Comparison of ENCODE assay signal across 16 cellular contexts in the genomic region with DNA sequence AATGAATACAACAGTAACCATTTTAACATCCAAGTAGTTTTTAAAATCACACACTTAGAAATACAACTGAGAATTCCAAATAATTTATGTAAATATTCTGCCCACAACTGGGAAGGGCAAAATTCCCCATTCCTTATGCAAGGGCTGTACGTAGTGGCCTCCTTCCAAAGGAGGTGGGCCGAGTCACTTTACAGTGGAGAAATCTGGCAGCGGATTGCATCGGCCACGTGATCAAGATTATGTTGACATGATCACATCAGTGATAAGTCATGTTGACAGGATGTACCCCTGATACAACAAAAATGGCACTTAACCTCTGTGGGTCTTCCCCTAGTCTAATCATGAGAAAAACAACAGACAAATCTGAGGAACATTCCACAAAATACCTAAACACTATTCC.
DNase-seq lines count a peak whose midpoint lies in the region; TF ChIP-seq lines count a peak whose summit lies in the region.
"Had no signal": no experiment of that assay in that cellular context is flagged by ENCODE, and none has a peak within 500 bp of the region (broad histone marks: within the 10 kb centered on the region; RNA-seq: fewer than 3 reads in every experiment).

No MANE protein-coding gene starts in this region.

- peaks cover 41% of the 10 kb centered on the region for H3K4me1 ChIP-seq in mesodermal cell (ENCODE audit: control insufficient read depth, insufficient read depth, low read length, poor library complexity, severe bottlenecking)
- H3K4me1 ChIP-seq: Peyer's patch had no signal

- 60 to 73% methylated on average over 5 of the region's 5 CpGs for whole genome bisulfite sequencing in mesodermal cell (ENCODE audit: insufficient coverage in 2 of 2), 2 experiments

- H3K9me3 ChIP-seq in mesodermal cell (ENCODE audit: control insufficient read depth, low read length), result peaks cover 3% of the 10 kb centered on the region
- H3K9me3 ChIP-seq: Peyer's patch had no signal

- DNase-seq in EL, result peak; percentile 65
- peak; percentile 3 for DNase-seq in NCI-H226
- DNase-seq in dorsolateral prefrontal cortex, result no peak
- DNase-seq in mesothelial cell of epicardium (ENCODE audit: low spot score in 2 of 2, unreplicated experiment in 2 of 2), result no peak
- DNase-seq in progenitor cell of endocrine pancreas (ENCODE audit: low spot score, unreplicated experiment), result no peak
- DNase-seq in HuH-7.5 (ENCODE audit: low spot score), result no peak
- DNase-seq in inferior parietal cortex (ENCODE audit: extremely low spot score), result no peak
- DNase-seq: activated T-cell treated with anti-CD3 and anti-CD28 coated beads, Interleukin-2, amount 50 U/mL, for 72 hours; CD4-positive, alpha-beta memory T cell; cortex of kidney; natural killer cell; NCI-H1930; Peyer's patch; stimulated activated CD4-positive, alpha-beta T cell treated with anti-CD3 and anti-CD28 coated beads, Interleukin-1b, Interleukin-23, amount 100 ng/mL, for 48 hours had no signal

- H3K4me3 ChIP-seq in dorsolateral prefrontal cortex (peak overlapping the region in 7 of 59 donors; percentile 2 to 25 (median 16)), mesodermal cell (ENCODE audit: extremely low read depth, insufficient read depth, low read length, poor library complexity, severe bottlenecking) (no peak overlapping the region)
- H3K4me3 ChIP-seq: Peyer's patch had no signal

- intact Hi-C loops in dorsolateral prefrontal cortex (cut with DNase I), result loop anchor here in 1 of 2 donors (5.0 kb wide), 1 partner anchor 85 kb away; no protein-coding TSS in a partner anchor

- no peaks in the 10 kb centered on the region for H3K27me3 ChIP-seq in dorsolateral prefrontal cortex
- H3K27me3 ChIP-seq: Peyer's patch had no signal

- H3K4me1 Mint-ChIP-seq in mesothelial cell of epicardium (peaks cover 10% of the 10 kb centered on the region), progenitor cell of endocrine pancreas (ENCODE audit: low read depth) (peaks cover 2% of the 10 kb centered on the region)

- H3K27ac ChIP-seq in dorsolateral prefrontal cortex, result peak overlapping the region in 57 of 59 donors; percentile 11 to 99 (median 68)
- peak overlapping the region; percentile 72 for H3K27ac ChIP-seq in mesodermal cell (ENCODE audit: low read depth, low read length, severe bottlenecking)
- H3K27ac ChIP-seq: Peyer's patch had no signal

- H3K4me3 Mint-ChIP-seq in mesothelial cell of epicardium, result no peak overlapping the region
- H3K4me3 Mint-ChIP-seq in progenitor cell of endocrine pancreas (ENCODE audit: low read depth), result no peak overlapping the region
- H3K4me3 Mint-ChIP-seq: activated T-cell treated with anti-CD3 and anti-CD28 coated beads, Interleukin-2, amount 50 U/mL, for 72 hours; CD4-positive, alpha-beta memory T cell; natural killer cell; stimulated activated naive CD8-positive, alpha-beta T cell treated with anti-CD3 and anti-CD28 coated beads, Interleukin-15, Interleukin-2, amounts not matched to agents 100 ng/mL and 50 ng/mL, for 24 hours had no signal

- H3K36me3 Mint-ChIP-seq in mesothelial cell of epicardium, result no peaks in the 10 kb centered on the region
- no peaks in the 10 kb centered on the region for H3K36me3 Mint-ChIP-seq in progenitor cell of endocrine pancreas (ENCODE audit: insufficient read depth)
- H3K36me3 Mint-ChIP-seq: natural killer cell had no signal

- H3K27ac Mint-ChIP-seq in mesothelial cell of epicardium (no peak overlapping the region), progenitor cell of endocrine pancreas (no peak overlapping the region)
- H3K27ac Mint-ChIP-seq: activated T-cell treated with anti-CD3 and anti-CD28 coated beads, Interleukin-2, amount 50 U/mL, for 72 hours; natural killer cell; stimulated activated naive CD8-positive, alpha-beta T cell treated with anti-CD3 and anti-CD28 coated beads, Interleukin-15, Interleukin-2, amounts not matched to agents 100 ng/mL and 50 ng/mL, for 24 hours had no signal

- TF ChIP-seq CTCF in dorsolateral prefrontal cortex (IDR thresholded peaks at IDR 0.05 in 54 of 56, conservative IDR thresholded peaks at IDR 0.05 in 2 of 56; ENCODE audit: low read depth in 1 of 56, partially characterized antibody in 56 of 56), result no peak
- no peak for TF ChIP-seq CTCF in mesothelial cell of epicardium (IDR thresholded peaks at IDR 0.05; ENCODE audit: unreplicated experiment)
- no peak for TF ChIP-seq CTCF in progenitor cell of endocrine pancreas (IDR thresholded peaks at IDR 0.05; ENCODE audit: unreplicated experiment)

- H3K36me3 ChIP-seq in mesodermal cell (ENCODE audit: control insufficient read depth, insufficient read depth, low read length), result peaks cover 4% of the 10 kb centered on the region
- H3K36me3 ChIP-seq: Peyer's patch had no signal

- H3K9me3 Mint-ChIP-seq in mesothelial cell of epicardium (peaks cover 4% of the 10 kb centered on the region), progenitor cell of endocrine pancreas (ENCODE audit: low read depth) (no peaks in the 10 kb centered on the region)
- H3K9me3 Mint-ChIP-seq: activated T-cell treated with anti-CD3 and anti-CD28 coated beads, Interleukin-2, amount 50 U/mL, for 72 hours; CD4-positive, alpha-beta memory T cell; natural killer cell; stimulated activated naive CD8-positive, alpha-beta T cell treated with anti-CD3 and anti-CD28 coated beads, Interleukin-15, Interleukin-2, amounts not matched to agents 100 ng/mL and 50 ng/mL, for 24 hours had no signal

- H3K27me3 Mint-ChIP-seq in mesothelial cell of epicardium (ENCODE audit: low read depth), result no peaks in the 10 kb centered on the region
- no peaks in the 10 kb centered on the region for H3K27me3 Mint-ChIP-seq in progenitor cell of endocrine pancreas
- H3K27me3 Mint-ChIP-seq: CD4-positive, alpha-beta memory T cell; stimulated activated naive CD8-positive, alpha-beta T cell treated with anti-CD3 and anti-CD28 coated beads, Interleukin-15, Interleukin-2, amounts not matched to agents 100 ng/mL and 50 ng/mL, for 24 hours had no signal

Comparison
In these comparisons a context has a peak if more than half of its experiments do, and no peak if none do; other contexts are left out.
1. DNase-seq: peak in EL (single experiment) and NCI-H226 (single experiment); none in dorsolateral prefrontal cortex (0 of 10), mesothelial cell of epicardium (0 of 2), progenitor cell of endocrine pancreas (single experiment), HuH-7.5 (single experiment) and inferior parietal cortex (single experiment).